ENCODE assay signal across 9 cellular contexts in the genomic region with DNA sequence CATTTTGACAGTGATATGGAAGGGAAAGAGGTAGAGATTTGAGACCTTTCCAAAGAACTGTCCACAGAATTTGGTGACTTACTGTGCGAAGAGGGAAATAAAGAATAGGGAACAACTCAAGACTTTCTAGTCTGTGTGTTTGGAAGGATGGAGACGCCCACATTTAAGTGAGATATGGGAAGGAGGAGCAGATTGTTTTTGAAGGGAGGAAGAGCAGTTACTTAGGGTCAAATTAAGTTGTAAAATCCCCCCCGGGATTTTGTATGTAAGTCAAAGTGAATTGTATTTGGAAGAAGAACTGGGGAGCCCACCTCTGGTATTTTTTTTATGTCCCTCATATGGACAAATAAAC. TPM values are rescaled to one million over a fixed set of nuclear protein-coding genes. Genes with fewer than 3 reads are reported as not detected.
DNase-seq lines count a peak whose midpoint lies in the region; ATAC-seq and TF ChIP-seq lines count a peak whose summit lies in the region.
"Had no signal": no experiment of that assay in that cellular context is flagged by ENCODE, and none has a peak within 500 bp of the region (broad histone marks: within the 10 kb centered on the region; RNA-seq: fewer than 3 reads in every experiment).

No MANE protein-coding gene starts in this region.

- no peak overlapping the region for H3K27ac Mint-ChIP-seq in endodermal cell

- H3K79me2 ChIP-seq in MM.1S (ENCODE audit: low read length): peaks cover 75% of the 10 kb centered on the region

- peak overlapping the region; percentile 89 for H3K4me2 ChIP-seq in BLaER1
- H3K4me2 ChIP-seq in MM.1S (ENCODE audit: low read depth, low read length): peak overlapping the region; percentile 69

- TF ChIP-seq EP300 in ovary (IDR thresholded peaks at IDR 0.05): no peak

- 69 to 73% methylated on average over 3 of the region's 3 CpGs for WGBS in endodermal cell (ENCODE audit: insufficient coverage in 1 of 2, insufficient read length in 1 of 2), 2 experiments
- WGBS in ovary, 3 donors: 18 to 25% (median 20%) methylated on average over 3 of the region's 3 CpGs

- no peak for ATAC-seq in omental fat pad (ENCODE audit: low FRiP score)

- no peak for DNase-seq in MM.1S
- DNase-seq in endodermal cell: no peak
- DNase-seq in ovary: no peak
- no peak for DNase-seq in omental fat pad (ENCODE audit: low spot score)
- no peak for DNase-seq in anterior cingulate cortex (lab: John Stamatoyannopoulos, UW)
- DNase-seq in hippocampal formation (lab: John Stamatoyannopoulos, UW): no peak
- no peak for DNase-seq in retina
- DNase-seq: foreskin melanocyte had no signal

- peaks cover 15% of the 10 kb centered on the region for H3K4me1 Mint-ChIP-seq in endodermal cell

- H3K4me3 Mint-ChIP-seq in endodermal cell: no peak overlapping the region

- H3K36me3 ChIP-seq in BLaER1 (peaks cover 21% of the 10 kb centered on the region), MM.1S (replicated peaks; ENCODE audit: insufficient read depth, low read length) (no peaks in the 10 kb centered on the region; the same call in 1 of the 2 replicates), endodermal cell (ENCODE audit: control insufficient read depth, insufficient read depth, low read length) (peaks cover 20% of the 10 kb centered on the region), ovary (no peaks in the 10 kb centered on the region)

- H3K27ac ChIP-seq in BLaER1: peak overlapping the region; percentile 14; the same call in 1 of the 2 replicates
- peak overlapping the region; percentile 68; the same call in 1 of the 2 replicates for H3K27ac ChIP-seq in MM.1S (ENCODE audit: low read length)
- H3K27ac ChIP-seq in endodermal cell (ENCODE audit: low read depth, low read length): no peak overlapping the region
- H3K27ac ChIP-seq in ovary: no peak overlapping the region

- intact Hi-C loops in ovary (cut with DNase I): loop anchor here in 1 of 4 donors (5.0 kb wide), 1 partner anchor 248 kb away; no protein-coding TSS in a partner anchor

- TF ChIP-seq CTCF in MM.1S (IDR thresholded peaks at IDR 0.05; ENCODE audit: low read length) (no peak), endodermal cell (conservative IDR thresholded peaks at IDR 0.05) (no peak), ovary (IDR thresholded peaks at IDR 0.05) (no peak), omental fat pad (IDR thresholded peaks at IDR 0.05) (no peak)

- H3K36me3 Mint-ChIP-seq in endodermal cell (ENCODE audit: low read depth): peaks cover 15% of the 10 kb centered on the region

- no peak overlapping the region for H2AFZ ChIP-seq in MM.1S (ENCODE audit: low read length)

- H3K27me3 ChIP-seq in BLaER1 (no peaks in the 10 kb centered on the region), MM.1S (replicated peaks; ENCODE audit: insufficient read depth, low read length) (no peaks in the 10 kb centered on the region), endodermal cell (ENCODE audit: control insufficient read depth, insufficient read depth, low read length, poor library complexity, severe bottlenecking) (no peaks in the 10 kb centered on the region), ovary (no peaks in the 10 kb centered on the region)

- peaks cover 7% of the 10 kb centered on the region; the same call in 1 of the 2 replicates for H3F3A ChIP-seq in MM.1S (ENCODE audit: insufficient read depth, low read length)

- no peaks in the 10 kb centered on the region for H3K9me2 ChIP-seq in MM.1S (replicated peaks; ENCODE audit: insufficient read depth, low read length)

- H3K4me3 ChIP-seq in BLaER1 (peak overlapping the region; percentile 81), MM.1S (ENCODE audit: low read length) (peak overlapping the region; percentile 91), endodermal cell (ENCODE audit: low read length) (peak overlapping the region; percentile 98), ovary (peak overlapping the region; percentile 88)

- no peaks in the 10 kb centered on the region for H3K9me3 Mint-ChIP-seq in endodermal cell

- H3K9ac ChIP-seq in BLaER1: peak overlapping the region; percentile 84
- peak overlapping the region; percentile 83; the same call in 1 of the 2 replicates for H3K9ac ChIP-seq in MM.1S (ENCODE audit: low read length)
- H3K9ac ChIP-seq in endodermal cell (ENCODE audit: extremely low read depth, low read length, poor library complexity, severe bottlenecking): peak overlapping the region; percentile 54

- H3K4me1 ChIP-seq in BLaER1 (peaks cover 37% of the 10 kb centered on the region), MM.1S (ENCODE audit: low read length) (no peaks in the 10 kb centered on the region), endodermal cell (ENCODE audit: control insufficient read depth, insufficient read depth, low read length) (peaks cover 3% of the 10 kb centered on the region), ovary (ENCODE audit: insufficient read depth) (peaks cover 2% of the 10 kb centered on the region)

- no peaks in the 10 kb centered on the region for H3K27me3 Mint-ChIP-seq in endodermal cell (ENCODE audit: insufficient read depth)

- H3K9me3 ChIP-seq in BLaER1 (no peaks in the 10 kb centered on the region), MM.1S (replicated peaks; ENCODE audit: insufficient read depth, low read length) (no peaks in the 10 kb centered on the region), endodermal cell (ENCODE audit: control insufficient read depth, low read length) (no peaks in the 10 kb centered on the region), ovary (no peaks in the 10 kb centered on the region)

- TF ChIP-seq POLR2A in ovary (IDR thresholded peaks at IDR 0.05): no peak

- H4K20me1 ChIP-seq in BLaER1 (peaks cover 37% of the 10 kb centered on the region), MM.1S (ENCODE audit: insufficient read depth, low read length) (no peaks in the 10 kb centered on the region)

RNA-seq across cellular contexts. Expression of gene USPL1, which starts 1.2 kb away (rescaled TPM):
- total RNA-seq in endodermal cell: 10 to 100 TPM; 17.9 to 19.3 TPM
- polyA plus RNA-seq in endodermal cell (2013, experiment 1 of 2): 22.4 TPM
- 21.4 TPM for polyA plus RNA-seq in endodermal cell (2013, experiment 2 of 2)
- total RNA-seq in ovary: 10 to 100 TPM; 19.4 to 26.8 (median 22.4) TPM
- 10 to 100 TPM; 12.1 to 16.2 TPM for polyA plus RNA-seq in ovary
- 10 to 100 TPM; 29.2 to 33.9 (median 32.6) TPM for total RNA-seq in omental fat pad

Comparison
In these comparisons a context has a peak if more than half of its experiments do, and no peak if none do; other contexts are left out.
1. H3K27ac ChIP-seq: peak in BLaER1 (single experiment) and MM.1S (single experiment); none in endodermal cell (single experiment) and ovary (0 of 2).
2. Peak in every context shown above with its lines, with median percentiles within 50 percentile points of each other: H3K4me3 ChIP-seq and H3K9ac ChIP-seq.